ENCODE assay signal across 7 cellular contexts in the genomic region with DNA sequence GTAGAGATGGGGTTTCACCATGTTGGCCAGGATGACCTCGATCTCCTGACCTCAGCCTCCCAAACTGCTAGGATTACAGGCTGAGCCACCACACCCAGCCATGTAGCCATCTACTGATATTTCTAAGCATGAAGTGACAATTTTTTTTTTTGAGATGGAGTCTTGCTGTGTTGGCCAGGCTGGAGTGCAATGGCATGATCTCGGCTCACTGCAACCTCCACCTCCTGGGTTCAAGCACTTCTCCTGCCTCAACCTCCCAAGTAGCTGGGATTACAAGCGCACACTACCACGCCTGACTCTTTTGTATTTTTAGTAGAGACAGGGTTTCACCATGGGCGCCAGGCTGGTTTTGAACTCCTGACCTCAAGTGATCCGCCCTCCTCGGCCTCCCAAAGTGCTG. TPM values are rescaled to one million over a fixed set of nuclear protein-coding genes. Genes with fewer than 3 reads are reported as not detected.
"Had no signal": no experiment of that assay in that cellular context is flagged by ENCODE, and none has a peak within 500 bp of the region (broad histone marks: within the 10 kb centered on the region; RNA-seq: fewer than 3 reads in every experiment).

No MANE protein-coding gene starts in this region.

RNA-seq across cellular contexts. Expression of a gene that starts 40.9 kb away (rescaled TPM):
- total RNA-seq: GM23248, GM23338, H1, H4, H7, H9, HFFc6 had no signal
- polyA plus RNA-seq: GM23248, GM23338, H1 had no signal
